In genomic region chr6:128463942-128464341, GRCh38 we compare ENCODE assay signal across 1 cellular context.
TF ChIP-seq lines count a peak whose summit lies in the region.

No MANE protein-coding gene starts in this region.

TF ChIP-seq in SK-N-SH, 30 proteins besides CTCF, POLR2A, EP300 and RAD21 (continued from another document):
- TF ChIP-seq REST (IDR thresholded peaks at IDR 0.05; ENCODE audit: low read depth, low read length): no peak
- TF ChIP-seq TCF12 (IDR thresholded peaks at IDR 0.05): no peak
- TF ChIP-seq NFIC (IDR thresholded peaks at IDR 0.05; ENCODE audit: borderline replicate concordance): peak; percentile 69
- TF ChIP-seq CHD2 (IDR thresholded peaks at IDR 0.05; ENCODE audit: low read length, partially characterized antibody): no peak
- no peak for TF ChIP-seq PBX3 (IDR thresholded peaks at IDR 0.05)
